8 cellular contexts compared by ENCODE assay signal in the genomic region with DNA sequence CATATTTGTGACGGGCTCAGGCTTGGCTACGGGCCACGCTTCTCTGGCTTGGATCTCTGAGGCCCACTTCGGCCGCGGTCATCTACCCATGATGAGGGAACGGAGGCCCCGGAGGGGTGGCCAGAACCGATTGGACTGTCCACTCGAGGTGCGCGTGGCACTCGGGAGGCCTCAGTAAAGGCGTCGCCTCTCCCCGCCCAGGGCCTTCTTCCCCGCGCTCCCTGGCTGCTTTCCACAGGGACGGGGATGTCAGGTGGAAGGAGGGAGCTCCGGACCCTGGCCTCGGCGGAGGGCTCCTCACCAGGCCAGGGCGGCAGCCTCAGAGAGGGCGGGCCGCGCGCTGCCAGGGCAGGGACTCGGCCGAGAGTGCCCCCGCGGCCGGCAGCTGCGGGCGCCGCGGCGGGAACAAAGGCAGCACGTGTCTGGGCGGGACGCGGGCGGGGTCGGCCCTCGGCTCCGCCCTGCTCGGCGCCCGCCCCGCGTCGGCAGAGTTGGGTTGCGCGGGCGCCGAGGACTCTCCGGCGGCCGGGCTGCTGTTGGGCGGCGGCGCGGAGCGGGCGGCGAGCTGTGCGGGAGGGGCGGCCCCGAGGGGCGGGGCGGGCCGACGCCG. TPM values are rescaled to one million over a fixed set of nuclear protein-coding genes. Genes with fewer than 3 reads are reported as not detected.
DNase-seq lines count a peak whose midpoint lies in the region; ATAC-seq and TF ChIP-seq lines count a peak whose summit lies in the region.

No MANE protein-coding gene starts in this region.

- H3K4me1 ChIP-seq in DOHH2 (ENCODE audit: control insufficient read depth, low read length) (peaks cover 25% of the 10 kb centered on the region), right cardiac atrium (ENCODE audit: control insufficient read depth, insufficient read depth, low read length) (peaks cover 6% of the 10 kb centered on the region), psoas muscle (peaks cover 22% of the 10 kb centered on the region)

- H3K9me3 ChIP-seq in DOHH2 (ENCODE audit: control insufficient read depth, insufficient read depth, low read length) (no peaks in the 10 kb centered on the region), right cardiac atrium (ENCODE audit: control insufficient read depth, low read length) (no peaks in the 10 kb centered on the region), psoas muscle (no peaks in the 10 kb centered on the region)

- peak; percentile 50 for DNase-seq in H4 (ENCODE audit: low spot score)
- peak; percentile 57 for DNase-seq in MV-4-11 (lab: John Stamatoyannopoulos, UW)
- DNase-seq in SW480 (ENCODE audit: low spot score), result peak; percentile 80
- DNase-seq in amygdala (lab: John Stamatoyannopoulos, UW), result peak in 51 of 56 donors; percentile 45 to 90 (median 78)
- peak; percentile 74 to 90 (median 89) for DNase-seq in right cardiac atrium
- peak; percentile 81 to 87 for DNase-seq in psoas muscle
- no peak for DNase-seq in NK-92 treated with Interleukin-12 subunit alpha and Interleukin-12 subunit beta, amount 100 ng/mL, for 24 hours (lab: John Stamatoyannopoulos, UW)

- peak overlapping the region; percentile 56 for H3K4me2 ChIP-seq in DOHH2 (ENCODE audit: low read length)

- 3% methylated on average over 73 of the region's 73 CpGs for WGBS in right cardiac atrium
- 2 to 7% (median 5%) methylated on average over 27 to 73 of the region's 73 CpGs for WGBS in psoas muscle, 3 donors

- no peaks in the 10 kb centered on the region for H3K9me2 ChIP-seq in DOHH2 (replicated peaks; ENCODE audit: control insufficient read depth, low read length)

- ATAC-seq in right cardiac atrium, result peak; percentile 82 to 83
- ATAC-seq in psoas muscle, result peak; percentile 82 to 84 (median 82)

- no peaks in the 10 kb centered on the region for H4K20me1 ChIP-seq in DOHH2 (ENCODE audit: control insufficient read depth, insufficient read depth, low read depth, low read length)

- H3K79me2 ChIP-seq in DOHH2 (ENCODE audit: control insufficient read depth, low read length), result no peaks in the 10 kb centered on the region

- H3K4me3 ChIP-seq in DOHH2 (ENCODE audit: low read length) (peak overlapping the region; percentile 43), right cardiac atrium (ENCODE audit: low read length) (peak overlapping the region; percentile 96), psoas muscle (peak overlapping the region; percentile 66)

- intact Hi-C loops in right cardiac atrium (cut with DNase I) (loop anchor here in 2 of 4 donors (10.0 kb wide), 2 partner anchors 169 to 269 kb away; no protein-coding TSS in a partner anchor), psoas muscle (cut with DNase I) (loop anchor here in 1 of 2 donors (10.0 kb wide), 1 partner anchor 269 kb away; no protein-coding TSS in a partner anchor)

- H3K27me3 ChIP-seq in DOHH2 (ENCODE audit: control insufficient read depth, low read length), result no peaks in the 10 kb centered on the region
- no peaks in the 10 kb centered on the region for H3K27me3 ChIP-seq in right cardiac atrium (ENCODE audit: control insufficient read depth, insufficient read depth)
- H3K27me3 ChIP-seq in psoas muscle (ENCODE audit: insufficient read depth in 3 of 3, low read length in 2 of 3), result no peaks in the 10 kb centered on the region

- peaks cover 28% of the 10 kb centered on the region for H3F3A ChIP-seq in DOHH2 (ENCODE audit: control insufficient read depth, insufficient read depth)

- no peak for TF ChIP-seq CTCF in DOHH2 (IDR thresholded peaks at IDR 0.05; ENCODE audit: low read depth, low read length, poor library complexity, severe bottlenecking)
- no peak for TF ChIP-seq CTCF in psoas muscle (IDR thresholded peaks at IDR 0.05)

- H3K36me3 ChIP-seq in DOHH2 (ENCODE audit: control insufficient read depth, low read length), result peaks cover 17% of the 10 kb centered on the region
- H3K36me3 ChIP-seq in psoas muscle (ENCODE audit: insufficient read depth in 1 of 2, low read depth in 1 of 2), result peaks cover 0 to 39% of the 10 kb centered on the region in 2 donors

- H3K27ac ChIP-seq in DOHH2 (ENCODE audit: low read depth, low read length), result no peak overlapping the region
- H3K27ac ChIP-seq in right cardiac atrium (ENCODE audit: low read length), result peak overlapping the region; percentile 74
- H3K27ac ChIP-seq in psoas muscle, result peak overlapping the region; percentile 88

RNA-seq across cellular contexts. Expression of a gene that starts 0.6 kb away (rescaled TPM):
- total RNA-seq in H4 (2014; rRNA removed; shearing (Covaris generic)), result 2.5 and 3.2 TPM in 2 replicates
- total RNA-seq in right cardiac atrium (1 to 10 TPM; 1.3 to 2.6 (median 1.7) TPM), psoas muscle (1 to 10 TPM; 1.2 to 5.2 (median 2.5) TPM)
- polyA plus RNA-seq in right cardiac atrium (0.95 TPM), psoas muscle (1 to 10 TPM in 2 of 3 donors, under 1 TPM in 1; 0.44 to 2.1 (median 1.1) TPM)

RNA-seq across cellular contexts. Expression of a gene that starts 41.9 kb away (rescaled TPM):
- 119 and 172 TPM in 2 replicates for total RNA-seq in H4 (2014; rRNA removed; shearing (Covaris generic))
- total RNA-seq in right cardiac atrium (10 to 100 TPM; 55.0 to 79.1 (median 64.4) TPM), psoas muscle (100 to 1,000 TPM; 118 to 280 (median 207) TPM)
- polyA plus RNA-seq in right cardiac atrium (50.8 TPM), psoas muscle (100 to 1,000 TPM; 152 to 326 (median 198) TPM)

Comparison
In these comparisons a context has a peak if more than half of its experiments do, and no peak if none do; other contexts are left out.
1. H3K4me3 ChIP-seq: peak in every context shown above with its lines; median percentile 96 in right cardiac atrium; 66 in psoas muscle; 43 in DOHH2.